ENCODE assay signal across 8 cellular contexts in genomic region chr9:38687389-38687842, GRCh38. TPM values are rescaled to one million over a fixed set of nuclear protein-coding genes. Genes with fewer than 3 reads are reported as not detected.
DNase-seq lines count a peak whose midpoint lies in the region; ATAC-seq lines count a peak whose summit lies in the region.

No MANE protein-coding gene starts in this region.

- no peaks in the 10 kb centered on the region for H4K20me1 ChIP-seq in BLaER1

- peak; percentile 22 for DNase-seq in activated effector memory CD4-positive, alpha-beta T cell treated with Interleukin-2 at 50 U/mL for 16 hours
- DNase-seq in left cardiac atrium (peak; percentile 62), sciatic nerve (ENCODE audit: low spot score) (no peak), NCI-H1105 (lab: John Stamatoyannopoulos, UW) (no peak), NOMO-1 treated with DMSO at 0.1 percent for 48 hours (lab: John Stamatoyannopoulos, UW; ENCODE audit: unreplicated experiment) (no peak)

- H3K4me2 ChIP-seq in BLaER1 = peak overlapping the region; percentile 70

- H3K4me1 ChIP-seq in BLaER1 = peaks cover 87% of the 10 kb centered on the region

- H3K27me3 ChIP-seq in BLaER1 = no peaks in the 10 kb centered on the region

- H3K9me3 ChIP-seq in BLaER1 = no peaks in the 10 kb centered on the region

- intact Hi-C loops in left cardiac atrium (cut with DNase I) = no loop called here
- intact Hi-C loops in sciatic nerve (cut with DNase I) = no loop called here

- H3K9ac ChIP-seq in BLaER1 = no peak overlapping the region

- peak overlapping the region; percentile 49 for H3K27ac ChIP-seq in BLaER1

- no peaks in the 10 kb centered on the region for H3K36me3 ChIP-seq in BLaER1

- peak; percentile 60 for ATAC-seq in HG02759 (IDR thresholded peaks at IDR 0.05; ENCODE audit: unreplicated experiment)
- peak; percentile 72 to 92 for ATAC-seq in left cardiac atrium
- peak; percentile 55 for ATAC-seq in sciatic nerve
- ATAC-seq in HG03439 (IDR thresholded peaks at IDR 0.05; ENCODE audit: unreplicated experiment) = no peak

- H3K4me3 ChIP-seq in BLaER1 = no peak overlapping the region

RNA-seq across cellular contexts. Expression of gene FAM240B, which starts 32.5 kb away (rescaled TPM):
- not detected for total RNA-seq in left cardiac atrium
- not detected for total RNA-seq in sciatic nerve

Comparison
In these comparisons a context has a peak if more than half of its experiments do, and no peak if none do; other contexts are left out.
1. DNase-seq: peak in activated effector memory CD4-positive, alpha-beta T cell treated with Interleukin-2 at 50 U/mL for 16 hours (single experiment) and left cardiac atrium (single experiment); none in sciatic nerve (single experiment), NCI-H1105 (single experiment) and NOMO-1 treated with DMSO at 0.1 percent for 48 hours (single experiment).